Comparison of ENCODE assay signal across 8 cellular contexts in the genomic region with DNA sequence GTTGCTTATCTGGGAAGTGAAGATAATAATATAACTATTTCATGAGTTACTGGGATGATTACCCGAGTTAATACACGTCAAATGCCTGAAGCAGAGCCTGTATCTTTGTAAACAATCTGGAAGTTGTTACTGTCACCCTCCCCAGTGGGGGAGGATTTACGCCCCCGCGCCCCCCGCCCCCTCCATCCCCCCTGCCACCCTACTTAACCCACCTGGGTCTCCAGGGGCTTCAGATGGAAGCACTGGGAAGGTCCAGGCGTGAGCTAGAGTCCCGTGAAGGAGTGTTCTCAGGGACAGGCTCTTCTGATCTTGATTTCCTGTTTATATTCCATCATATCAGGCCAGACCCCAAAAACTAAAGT. TPM values are rescaled to one million over a fixed set of nuclear protein-coding genes. Genes with fewer than 3 reads are reported as not detected.
A peak's percentile ranks its signal among the peaks of the same experiment; 100 is the strongest.
DNase-seq lines count a peak whose midpoint lies in the region; ATAC-seq and TF ChIP-seq lines count a peak whose summit lies in the region.

No MANE protein-coding gene starts in this region.

- H3K4me1 ChIP-seq in PC-9 (replicated peaks; ENCODE audit: insufficient read depth) (peaks cover 46% of the 10 kb centered on the region), psoas muscle (peaks cover 13% of the 10 kb centered on the region)

- H3K36me3 ChIP-seq in PC-9 (ENCODE audit: low read depth) = peaks cover 9% of the 10 kb centered on the region
- H3K36me3 ChIP-seq in psoas muscle (ENCODE audit: insufficient read depth in 1 of 2, low read depth in 1 of 2) = peaks cover 3 to 18% of the 10 kb centered on the region in 2 donors

- POLR2A ChIA-PET in PC-9 (lab: Charles Lee; ENCODE audit: unreplicated experiment) = interaction anchor here (0.5 to 0.7 kb wide), 5 partner anchors 12 to 773 kb away, joined by 4 to 5 read pairs (median 4); no protein-coding TSS in a partner anchor

- no peak for TF ChIP-seq POLR2A in GM18505 (IDR thresholded peaks at IDR 0.05; ENCODE audit: borderline replicate concordance, extremely low read depth, insufficient read depth, insufficient read length)

- H4K20me1 ChIP-seq in PC-9 (ENCODE audit: insufficient read depth) = peaks cover 4% of the 10 kb centered on the region

- DNase-seq in PC-9 (no peak), epithelial cell of proximal tubule (ENCODE audit: low read depth) (no peak), psoas muscle (no peak), omental fat pad (ENCODE audit: low spot score) (no peak), glomerular visceral epithelial cell (ENCODE audit: extremely low spot score) (no peak)

- WGBS in psoas muscle, 3 donors = 31 to 40% (median 34%) methylated on average over 8 of the region's 8 CpGs

- H3K79me2 ChIP-seq in PC-9 (ENCODE audit: low read depth) = peaks cover 43% of the 10 kb centered on the region

- TF ChIP-seq CTCF in PC-9 (conservative IDR thresholded peaks at IDR 0.05) (0 out of 2 replicates have a peak, but pooled peaks have one; percentile 17), epithelial cell of proximal tubule (conservative IDR thresholded peaks at IDR 0.05; ENCODE audit: low read depth, low read length) (no peak), psoas muscle (IDR thresholded peaks at IDR 0.05) (no peak), omental fat pad (IDR thresholded peaks at IDR 0.05) (no peak)

- H3F3A ChIP-seq in PC-9 (ENCODE audit: insufficient read depth, low read depth) = peaks cover 13% of the 10 kb centered on the region

- peak overlapping the region; percentile 91 for H3K4me2 ChIP-seq in PC-9

- peak overlapping the region; percentile 77 for H3K27ac ChIP-seq in PC-9
- peak overlapping the region; percentile 84 for H3K27ac ChIP-seq in psoas muscle

- H3K4me3 ChIP-seq in GM08714 (ENCODE audit: low read length) (peak overlapping the region; percentile 95), PC-9 (peak overlapping the region; percentile 79), epithelial cell of proximal tubule (ENCODE audit: low read depth, low read length) (peak overlapping the region; percentile 100), psoas muscle (peak overlapping the region; percentile 93)

- H3K9me2 ChIP-seq in PC-9 (ENCODE audit: insufficient read depth) = no peaks in the 10 kb centered on the region

- H3K27me3 ChIP-seq in PC-9 (ENCODE audit: insufficient read depth, low read depth) = no peaks in the 10 kb centered on the region
- no peaks in the 10 kb centered on the region for H3K27me3 ChIP-seq in psoas muscle (ENCODE audit: insufficient read depth in 3 of 3, low read length in 2 of 3)

- peak overlapping the region; percentile 87 for H2AFZ ChIP-seq in PC-9

- H3K9me3 ChIP-seq in PC-9 (ENCODE audit: insufficient read depth, low read depth) (no peaks in the 10 kb centered on the region), psoas muscle (no peaks in the 10 kb centered on the region)

- intact Hi-C loops in PC-9 (cut with micrococcal nuclease; ENCODE audit: unreplicated experiment) (loop anchor here (2.0 kb wide), 1 partner anchor 23 kb away; no protein-coding TSS in a partner anchor), psoas muscle (cut with DNase I) (no loop called here)

- peak in 1 of 4 donors; percentile 1 for ATAC-seq in psoas muscle
- ATAC-seq in omental fat pad (ENCODE audit: low FRiP score) = no peak
- no peak for ATAC-seq in GM21367 (IDR thresholded peaks at IDR 0.05; ENCODE audit: unreplicated experiment)
- ATAC-seq in GM18505 (IDR thresholded peaks at IDR 0.05; ENCODE audit: unreplicated experiment) = no peak

- CTCF ChIA-PET in PC-9 (lab: Charles Lee) = no interaction called here

- BruUV-seq in PC-9 (replicated peaks; lab: Mats Ljungman, UMichigan) = no TSS peak

RNA-seq across cellular contexts. Expression of a gene that starts 0.7 kb away (rescaled TPM):
- total RNA-seq in PC-9 (2021) (224 and 236 TPM in 2 replicates), epithelial cell of proximal tubule (245 and 299 TPM in 2 replicates), psoas muscle (100 to 1,000 TPM in 3 of 4 donors, 10 to 100 TPM in 1; 95.3 to 131 (median 114) TPM), omental fat pad (100 to 1,000 TPM in 3 of 4 donors, 10 to 100 TPM in 1; 92.4 to 331 (median 217) TPM)
- polyA plus RNA-seq in psoas muscle = 100 to 1,000 TPM; 144 to 211 (median 159) TPM

RNA-seq across cellular contexts. Expression of a gene that starts 49.9 kb away (rescaled TPM):
- total RNA-seq in PC-9 (2021) (0.05 and 0.09 TPM in 2 replicates), epithelial cell of proximal tubule (0.14 TPM in 1 of 2 replicates, not detected in the other), psoas muscle (not detected), omental fat pad (1 to 10 TPM in 1 of 4 donors, under 1 TPM in 2, not detected in 1; 0.19 to 3.4 (median 0.60) TPM)
- polyA plus RNA-seq in psoas muscle = under 1 TPM in 2 of 3 donors, not detected in 1; under 0.01 to 0.01 TPM
